Comparison of ENCODE assay signal across 1 cellular context in the genomic region with DNA sequence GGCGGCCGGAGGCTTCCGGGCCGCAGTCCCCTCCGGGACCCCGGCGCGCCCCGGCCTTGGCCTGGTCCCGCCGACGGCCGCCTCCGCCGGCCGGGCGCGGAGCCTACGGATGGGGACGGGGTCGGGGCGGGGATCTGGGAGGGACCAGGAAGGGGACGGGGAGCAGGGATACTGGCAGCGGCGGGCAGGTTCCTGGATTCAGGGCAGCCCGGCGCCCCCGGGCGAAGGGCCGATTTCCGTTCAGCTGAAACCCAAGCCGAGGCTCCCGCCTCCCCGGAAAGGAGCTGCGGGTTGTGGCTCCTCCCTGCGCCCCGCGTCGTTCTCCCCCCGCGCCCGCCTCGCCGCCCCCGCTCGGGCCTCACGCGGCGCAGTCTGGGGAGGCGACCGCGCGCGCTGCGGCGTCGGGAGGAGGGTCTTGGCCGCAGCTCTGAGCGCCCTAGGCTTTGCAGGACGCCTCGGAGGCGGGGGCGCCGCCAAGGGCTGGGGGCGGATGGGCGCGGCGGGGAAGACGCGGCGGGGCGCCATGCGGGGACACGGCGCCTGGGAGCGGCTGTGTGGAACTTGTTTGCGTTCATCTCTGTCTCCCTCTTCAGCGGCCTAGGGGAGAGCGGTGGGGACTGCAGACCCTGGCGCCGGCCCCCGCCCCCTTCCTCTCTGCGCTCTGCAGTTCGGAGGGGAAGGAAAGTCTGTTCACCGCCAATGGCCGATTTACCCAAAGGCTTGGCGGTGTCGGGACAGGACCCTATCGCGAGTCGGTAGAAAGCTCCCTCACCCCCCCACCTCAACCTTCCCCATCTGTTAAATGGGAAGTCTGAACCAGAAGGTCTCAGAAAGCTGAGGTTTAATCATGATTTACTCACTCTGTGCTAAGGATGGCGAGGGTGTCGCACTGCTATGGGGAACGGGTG.
A peak's percentile ranks its signal among the peaks of the same experiment; 100 is the strongest.
TF ChIP-seq lines count a peak whose summit lies in the region.

No MANE protein-coding gene starts in this region.

TF ChIP-seq in HepG2, 621 proteins besides CTCF, POLR2A, EP300 and RAD21 (continued from another document and continues in another):
- TF ChIP-seq HMGA1 (CRISPR knock-in tag; conservative IDR thresholded peaks at IDR 0.05) (no peak), ZNF652 (CRISPR knock-in tag; IDR thresholded peaks at IDR 0.05; ENCODE audit: borderline replicate concordance, low read depth) (no peak), ZNF484 (CRISPR knock-in tag; IDR thresholded peaks at IDR 0.05; ENCODE audit: borderline replicate concordance, low read depth) (no peak), NFKBIZ (CRISPR knock-in tag; IDR thresholded peaks at IDR 0.05) (no peak), FLYWCH1 (CRISPR knock-in tag; IDR thresholded peaks at IDR 0.05) (no peak), HIVEP1 (CRISPR knock-in tag; IDR thresholded peaks at IDR 0.05) (no peak), JDP2 (CRISPR knock-in tag; IDR thresholded peaks at IDR 0.05; ENCODE audit: borderline replicate concordance) (no peak), XRCC5 (optimal IDR thresholded peaks at IDR 0.05; ENCODE audit: low read length) (no peak), FIP1L1 (IDR thresholded peaks at IDR 0.05; ENCODE audit: borderline replicate concordance, insufficient read depth, low read depth, low read length) (no peak), NFIB (CRISPR knock-in tag; IDR thresholded peaks at IDR 0.05; ENCODE audit: borderline replicate concordance) (no peak), TOPORS (CRISPR knock-in tag; IDR thresholded peaks at IDR 0.05) (peak; percentile 40; the same call in 1 of the 2 replicates), TEAD3 (CRISPR knock-in tag; optimal IDR thresholded peaks at IDR 0.05; ENCODE audit: borderline replicate concordance) (no peak), DMAP1 (CRISPR knock-in tag; IDR thresholded peaks at IDR 0.05) (no peak), ISL2 (CRISPR knock-in tag; IDR thresholded peaks at IDR 0.05) (no peak; the same call in 1 of the 2 replicates), HNF4G (IDR thresholded peaks at IDR 0.05; ENCODE audit: borderline replicate concordance, low read depth, low read length) (no peak), HNF4G (CRISPR knock-in tag; IDR thresholded peaks at IDR 0.05; ENCODE audit: borderline replicate concordance, low read depth) (peak; percentile 74; the same call in 1 of the 2 replicates), EEA1 (CRISPR knock-in tag; IDR thresholded peaks at IDR 0.05; ENCODE audit: borderline replicate concordance) (no peak; the same call in none of the 2 replicates), ZNF878 (CRISPR knock-in tag; IDR thresholded peaks at IDR 0.05) (0 out of 2 replicates have a peak, but pooled peaks have one; percentile 12), ZNF672 (CRISPR knock-in tag; IDR thresholded peaks at IDR 0.05) (no peak), ZNF780A (CRISPR knock-in tag; IDR thresholded peaks at IDR 0.05) (no peak), ZNF703 (CRISPR knock-in tag; IDR thresholded peaks at IDR 0.05; ENCODE audit: borderline replicate concordance) (0 out of 2 replicates have a peak, but pooled peaks have one; percentile 10), MTA1 (CRISPR knock-in tag; IDR thresholded peaks at IDR 0.05; ENCODE audit: borderline replicate concordance) (peak; percentile 69; the same call in 1 of the 2 replicates), ZNF713 (CRISPR knock-in tag; IDR thresholded peaks at IDR 0.05) (no peak), ELF1 (CRISPR knock-in tag; IDR thresholded peaks at IDR 0.05) (no peak), ZSCAN21 (CRISPR knock-in tag; IDR thresholded peaks at IDR 0.05; ENCODE audit: borderline replicate concordance) (peak; percentile 51; the same call in 1 of the 2 replicates), POLR2AphosphoS5 (IDR thresholded peaks at IDR 0.05; ENCODE audit: low read depth, low read length) (0 out of 2 replicates have a peak, but pooled peaks have one; percentile 31), ZNF253 (CRISPR knock-in tag; IDR thresholded peaks at IDR 0.05; ENCODE audit: borderline replicate concordance) (0 out of 2 replicates have a peak, but pooled peaks have one; percentile 28), ZMAT3 (CRISPR knock-in tag; conservative IDR thresholded peaks at IDR 0.05) (peak; percentile 69; the same call in 1 of the 2 replicates), ZNF460 (CRISPR knock-in tag; IDR thresholded peaks at IDR 0.05; ENCODE audit: borderline replicate concordance) (no peak), SRSF9 (IDR thresholded peaks at IDR 0.05; ENCODE audit: borderline replicate concordance, insufficient read depth, low read depth, low read length, poor library complexity, severe bottlenecking) (no peak), SNAPC2 (CRISPR knock-in tag; IDR thresholded peaks at IDR 0.05) (peak; percentile 47; the same call in 1 of the 2 replicates), ZNF781 (CRISPR knock-in tag; IDR thresholded peaks at IDR 0.05; ENCODE audit: borderline replicate concordance, not compliant biosample characterization) (no peak), TAF15 (IDR thresholded peaks at IDR 0.05; ENCODE audit: low read depth, low read length, poor library complexity, severe bottlenecking) (no peak), GATAD2A (CRISPR knock-in tag; IDR thresholded peaks at IDR 0.05) (no peak)
- TF ChIP-seq, protein P1, sequence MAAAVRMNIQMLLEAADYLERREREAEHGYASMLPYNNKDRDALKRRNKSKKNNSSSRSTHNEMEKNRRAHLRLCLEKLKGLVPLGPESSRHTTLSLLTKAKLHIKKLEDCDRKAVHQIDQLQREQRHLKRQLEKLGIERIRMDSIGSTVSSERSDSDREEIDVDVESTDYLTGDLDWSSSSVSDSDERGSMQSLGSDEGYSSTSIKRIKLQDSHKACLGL (CRISPR knock-in tag; IDR thresholded peaks at IDR 0.05), result 0 out of 2 replicates have a peak, but pooled peaks have one; percentile 14
- TF ChIP-seq, protein P2, sequence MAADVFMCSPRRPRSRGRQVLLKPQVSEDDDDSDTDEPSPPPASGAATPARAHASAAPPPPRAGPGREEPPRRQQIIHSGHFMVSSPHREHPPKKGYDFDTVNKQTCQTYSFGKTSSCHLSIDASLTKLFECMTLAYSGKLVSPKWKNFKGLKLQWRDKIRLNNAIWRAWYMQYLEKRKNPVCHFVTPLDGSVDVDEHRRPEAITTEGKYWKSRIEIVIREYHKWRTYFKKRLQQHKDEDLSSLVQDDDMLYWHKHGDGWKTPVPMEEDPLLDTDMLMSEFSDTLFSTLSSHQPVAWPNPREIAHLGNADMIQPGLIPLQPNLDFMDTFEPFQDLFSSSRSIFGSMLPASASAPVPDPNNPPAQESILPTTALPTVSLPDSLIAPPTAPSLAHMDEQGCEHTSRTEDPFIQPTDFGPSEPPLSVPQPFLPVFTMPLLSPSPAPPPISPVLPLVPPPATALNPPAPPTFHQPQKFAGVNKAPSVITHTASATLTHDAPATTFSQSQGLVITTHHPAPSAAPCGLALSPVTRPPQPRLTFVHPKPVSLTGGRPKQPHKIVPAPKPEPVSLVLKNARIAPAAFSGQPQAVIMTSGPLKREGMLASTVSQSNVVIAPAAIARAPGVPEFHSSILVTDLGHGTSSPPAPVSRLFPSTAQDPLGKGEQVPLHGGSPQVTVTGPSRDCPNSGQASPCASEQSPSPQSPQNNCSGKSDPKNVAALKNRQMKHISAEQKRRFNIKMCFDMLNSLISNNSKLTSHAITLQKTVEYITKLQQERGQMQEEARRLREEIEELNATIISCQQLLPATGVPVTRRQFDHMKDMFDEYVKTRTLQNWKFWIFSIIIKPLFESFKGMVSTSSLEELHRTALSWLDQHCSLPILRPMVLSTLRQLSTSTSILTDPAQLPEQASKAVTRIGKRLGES (CRISPR knock-in tag; IDR thresholded peaks at IDR 0.05; ENCODE audit: borderline replicate concordance), result no peak; the same call in 1 of the 2 replicates
- TF ChIP-seq, protein P3, sequence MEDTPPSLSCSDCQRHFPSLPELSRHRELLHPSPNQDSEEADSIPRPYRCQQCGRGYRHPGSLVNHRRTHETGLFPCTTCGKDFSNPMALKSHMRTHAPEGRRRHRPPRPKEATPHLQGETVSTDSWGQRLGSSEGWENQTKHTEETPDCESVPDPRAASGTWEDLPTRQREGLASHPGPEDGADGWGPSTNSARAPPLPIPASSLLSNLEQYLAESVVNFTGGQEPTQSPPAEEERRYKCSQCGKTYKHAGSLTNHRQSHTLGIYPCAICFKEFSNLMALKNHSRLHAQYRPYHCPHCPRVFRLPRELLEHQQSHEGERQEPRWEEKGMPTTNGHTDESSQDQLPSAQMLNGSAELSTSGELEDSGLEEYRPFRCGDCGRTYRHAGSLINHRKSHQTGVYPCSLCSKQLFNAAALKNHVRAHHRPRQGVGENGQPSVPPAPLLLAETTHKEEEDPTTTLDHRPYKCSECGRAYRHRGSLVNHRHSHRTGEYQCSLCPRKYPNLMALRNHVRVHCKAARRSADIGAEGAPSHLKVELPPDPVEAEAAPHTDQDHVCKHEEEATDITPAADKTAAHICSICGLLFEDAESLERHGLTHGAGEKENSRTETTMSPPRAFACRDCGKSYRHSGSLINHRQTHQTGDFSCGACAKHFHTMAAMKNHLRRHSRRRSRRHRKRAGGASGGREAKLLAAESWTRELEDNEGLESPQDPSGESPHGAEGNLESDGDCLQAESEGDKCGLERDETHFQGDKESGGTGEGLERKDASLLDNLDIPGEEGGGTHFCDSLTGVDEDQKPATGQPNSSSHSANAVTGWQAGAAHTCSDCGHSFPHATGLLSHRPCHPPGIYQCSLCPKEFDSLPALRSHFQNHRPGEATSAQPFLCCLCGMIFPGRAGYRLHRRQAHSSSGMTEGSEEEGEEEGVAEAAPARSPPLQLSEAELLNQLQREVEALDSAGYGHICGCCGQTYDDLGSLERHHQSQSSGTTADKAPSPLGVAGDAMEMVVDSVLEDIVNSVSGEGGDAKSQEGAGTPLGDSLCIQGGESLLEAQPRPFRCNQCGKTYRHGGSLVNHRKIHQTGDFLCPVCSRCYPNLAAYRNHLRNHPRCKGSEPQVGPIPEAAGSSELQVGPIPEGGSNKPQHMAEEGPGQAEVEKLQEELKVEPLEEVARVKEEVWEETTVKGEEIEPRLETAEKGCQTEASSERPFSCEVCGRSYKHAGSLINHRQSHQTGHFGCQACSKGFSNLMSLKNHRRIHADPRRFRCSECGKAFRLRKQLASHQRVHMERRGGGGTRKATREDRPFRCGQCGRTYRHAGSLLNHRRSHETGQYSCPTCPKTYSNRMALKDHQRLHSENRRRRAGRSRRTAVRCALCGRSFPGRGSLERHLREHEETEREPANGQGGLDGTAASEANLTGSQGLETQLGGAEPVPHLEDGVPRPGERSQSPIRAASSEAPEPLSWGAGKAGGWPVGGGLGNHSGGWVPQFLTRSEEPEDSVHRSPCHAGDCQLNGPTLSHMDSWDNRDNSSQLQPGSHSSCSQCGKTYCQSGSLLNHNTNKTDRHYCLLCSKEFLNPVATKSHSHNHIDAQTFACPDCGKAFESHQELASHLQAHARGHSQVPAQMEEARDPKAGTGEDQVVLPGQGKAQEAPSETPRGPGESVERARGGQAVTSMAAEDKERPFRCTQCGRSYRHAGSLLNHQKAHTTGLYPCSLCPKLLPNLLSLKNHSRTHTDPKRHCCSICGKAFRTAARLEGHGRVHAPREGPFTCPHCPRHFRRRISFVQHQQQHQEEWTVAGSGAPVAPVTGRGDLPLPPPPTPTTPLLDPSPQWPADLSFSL (CRISPR knock-in tag; IDR thresholded peaks at IDR 0.05), result no peak
- TF ChIP-seq, protein P4, sequence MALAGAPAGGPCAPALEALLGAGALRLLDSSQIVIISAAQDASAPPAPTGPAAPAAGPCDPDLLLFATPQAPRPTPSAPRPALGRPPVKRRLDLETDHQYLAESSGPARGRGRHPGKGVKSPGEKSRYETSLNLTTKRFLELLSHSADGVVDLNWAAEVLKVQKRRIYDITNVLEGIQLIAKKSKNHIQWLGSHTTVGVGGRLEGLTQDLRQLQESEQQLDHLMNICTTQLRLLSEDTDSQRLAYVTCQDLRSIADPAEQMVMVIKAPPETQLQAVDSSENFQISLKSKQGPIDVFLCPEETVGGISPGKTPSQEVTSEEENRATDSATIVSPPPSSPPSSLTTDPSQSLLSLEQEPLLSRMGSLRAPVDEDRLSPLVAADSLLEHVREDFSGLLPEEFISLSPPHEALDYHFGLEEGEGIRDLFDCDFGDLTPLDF (CRISPR knock-in tag; IDR thresholded peaks at IDR 0.05), result no peak
- TF ChIP-seq, protein P5, sequence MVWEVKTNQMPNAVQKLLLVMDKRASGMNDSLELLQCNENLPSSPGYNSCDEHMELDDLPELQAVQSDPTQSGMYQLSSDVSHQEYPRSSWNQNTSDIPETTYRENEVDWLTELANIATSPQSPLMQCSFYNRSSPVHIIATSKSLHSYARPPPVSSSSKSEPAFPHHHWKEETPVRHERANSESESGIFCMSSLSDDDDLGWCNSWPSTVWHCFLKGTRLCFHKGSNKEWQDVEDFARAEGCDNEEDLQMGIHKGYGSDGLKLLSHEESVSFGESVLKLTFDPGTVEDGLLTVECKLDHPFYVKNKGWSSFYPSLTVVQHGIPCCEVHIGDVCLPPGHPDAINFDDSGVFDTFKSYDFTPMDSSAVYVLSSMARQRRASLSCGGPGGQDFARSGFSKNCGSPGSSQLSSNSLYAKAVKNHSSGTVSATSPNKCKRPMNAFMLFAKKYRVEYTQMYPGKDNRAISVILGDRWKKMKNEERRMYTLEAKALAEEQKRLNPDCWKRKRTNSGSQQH (CRISPR knock-in tag; IDR thresholded peaks at IDR 0.05; ENCODE audit: low read depth), result peak; percentile 45; the same call in 1 of the 2 replicates
- TF ChIP-seq, protein P6, sequence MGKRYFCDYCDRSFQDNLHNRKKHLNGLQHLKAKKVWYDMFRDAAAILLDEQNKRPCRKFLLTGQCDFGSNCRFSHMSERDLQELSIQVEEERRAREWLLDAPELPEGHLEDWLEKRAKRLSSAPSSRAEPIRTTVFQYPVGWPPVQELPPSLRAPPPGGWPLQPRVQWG (CRISPR knock-in tag; IDR thresholded peaks at IDR 0.05; ENCODE audit: borderline replicate concordance, low read depth), result no peak
- TF ChIP-seq, protein P7, sequence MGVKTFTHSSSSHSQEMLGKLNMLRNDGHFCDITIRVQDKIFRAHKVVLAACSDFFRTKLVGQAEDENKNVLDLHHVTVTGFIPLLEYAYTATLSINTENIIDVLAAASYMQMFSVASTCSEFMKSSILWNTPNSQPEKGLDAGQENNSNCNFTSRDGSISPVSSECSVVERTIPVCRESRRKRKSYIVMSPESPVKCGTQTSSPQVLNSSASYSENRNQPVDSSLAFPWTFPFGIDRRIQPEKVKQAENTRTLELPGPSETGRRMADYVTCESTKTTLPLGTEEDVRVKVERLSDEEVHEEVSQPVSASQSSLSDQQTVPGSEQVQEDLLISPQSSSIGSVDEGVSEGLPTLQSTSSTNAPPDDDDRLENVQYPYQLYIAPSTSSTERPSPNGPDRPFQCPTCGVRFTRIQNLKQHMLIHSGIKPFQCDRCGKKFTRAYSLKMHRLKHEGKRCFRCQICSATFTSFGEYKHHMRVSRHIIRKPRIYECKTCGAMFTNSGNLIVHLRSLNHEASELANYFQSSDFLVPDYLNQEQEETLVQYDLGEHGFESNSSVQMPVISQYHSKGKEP (CRISPR knock-in tag; IDR thresholded peaks at IDR 0.05), result no peak
